13 cellular contexts compared by ENCODE assay signal in the genomic region with DNA sequence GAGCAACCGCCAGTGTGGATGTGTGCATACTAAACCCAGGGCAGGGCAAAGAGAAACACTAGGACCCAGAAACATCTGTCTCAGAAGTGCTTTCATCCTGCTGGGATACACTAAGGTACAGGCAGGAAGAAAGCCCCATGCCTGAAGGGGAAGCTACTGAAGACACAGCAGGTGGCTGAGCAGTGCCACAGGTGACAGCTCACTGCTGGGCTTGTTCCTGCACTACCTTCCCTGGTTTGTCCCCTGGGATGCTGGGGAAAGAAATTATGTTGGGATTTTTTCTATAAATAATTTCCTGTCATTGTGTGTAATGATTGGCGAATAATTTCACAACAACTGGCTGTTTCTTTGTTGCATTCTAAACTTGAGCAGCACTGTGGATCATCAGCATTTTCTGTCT.
"Had no signal": no experiment of that assay in that cellular context is flagged by ENCODE, and none has a peak within 500 bp of the region (broad histone marks: within the 10 kb centered on the region; RNA-seq: fewer than 3 reads in every experiment).

No MANE protein-coding gene starts in this region.

- H3K36me3 ChIP-seq: breast epithelium, ovary, thoracic aorta, WERI-Rb-1 had no signal

- H3K4me3 ChIP-seq: breast epithelium, ovary, thoracic aorta had no signal

- H3K27ac ChIP-seq: foreskin keratinocyte, ovary, thoracic aorta, WERI-Rb-1 had no signal

- H3K27me3 ChIP-seq: breast epithelium, foreskin keratinocyte, ovary had no signal

- DNase-seq: activated CD4-positive, alpha-beta T cell treated with anti-CD3 and anti-CD28 coated beads for 4 hours; activated CD8-positive, alpha-beta memory T cell treated with anti-CD3 and anti-CD28 coated beads, Interleukin-2, amount 50 U/mL, for 48 hours; activated CD8-positive, alpha-beta T cell treated with anti-CD3 and anti-CD28 coated beads for 36 hours; activated naive CD4-positive, alpha-beta T cell; aorta; foreskin keratinocyte; mammary epithelial cell; ovary; stimulated activated CD4-positive, alpha-beta T cell treated with anti-CD3 and anti-CD28 coated beads, Interleukin-2, amount 100 ng/mL, for 48 hours; T1000; WERI-Rb-1 had no signal

- H3K9me3 ChIP-seq: breast epithelium, ovary, thoracic aorta had no signal
